8 cellular contexts compared by ENCODE assay signal in the genomic region with DNA sequence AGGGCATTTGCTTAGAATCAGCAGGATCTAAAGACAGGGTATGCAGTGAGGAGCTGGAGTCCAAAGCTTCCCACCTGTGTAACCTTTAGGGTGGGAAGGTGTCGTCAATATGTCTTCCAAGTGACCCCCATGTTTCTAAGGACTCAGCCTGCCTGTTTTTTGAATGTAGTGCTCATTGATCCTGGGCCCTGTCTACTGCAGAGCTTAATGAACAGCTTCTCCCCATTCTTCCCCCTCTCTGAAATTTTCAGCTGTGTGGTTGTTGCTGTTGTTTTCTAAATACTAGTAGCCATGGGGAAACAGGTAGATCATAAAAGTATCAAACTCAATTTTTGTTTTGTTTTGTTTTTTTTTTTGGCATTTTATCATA. TPM values are rescaled to one million over a fixed set of nuclear protein-coding genes. Genes with fewer than 3 reads are reported as not detected.
DNase-seq lines count a peak whose midpoint lies in the region; ATAC-seq, FAIRE-seq and TF ChIP-seq lines count a peak whose summit lies in the region.

No MANE protein-coding gene starts in this region.

- H3K36me3 ChIP-seq in iPS-20b (ENCODE audit: insufficient read depth, low read depth, low read length) (no peaks in the 10 kb centered on the region), skeletal muscle tissue (ENCODE audit: control insufficient read depth in 3 of 3, insufficient read depth in 3 of 3, low read length in 3 of 3) (no peaks in the 10 kb centered on the region)

- no peak for TF ChIP-seq CTCF in VCaP (conservative IDR thresholded peaks at IDR 0.05)

- FAIRE-seq in GM12891 (lab: Jason Lieb, UNC): no peak

- 0 out of 2 replicates have a peak overlapping the region, but pooled peaks have one; percentile 18 for H3K9ac ChIP-seq in iPS-20b (ENCODE audit: low read depth, low read length)
- H3K9ac ChIP-seq in skeletal muscle tissue (ENCODE audit: low read depth in 1 of 3, low read length in 3 of 3): peak overlapping the region; percentile 50 to 61 (median 54)

- no peak; the same call in 1 of the 2 replicates for TF ChIP-seq POLR2A in GM12891 (IDR thresholded peaks at IDR 0.05; ENCODE audit: low read depth, low read length)

- H3K9me3 ChIP-seq in iPS-20b (ENCODE audit: insufficient read depth, low read depth, low read length) (no peaks in the 10 kb centered on the region), skeletal muscle tissue (ENCODE audit: control insufficient read depth in 3 of 3, low read length in 3 of 3) (no peaks in the 10 kb centered on the region)

- H3K4me1 ChIP-seq in iPS-20b (ENCODE audit: insufficient read depth, low read length): peaks cover 49% of the 10 kb centered on the region
- peaks cover 22 to 46% (median 31%) of the 10 kb centered on the region in 3 donors for H3K4me1 ChIP-seq in skeletal muscle tissue (ENCODE audit: control insufficient read depth in 3 of 3, insufficient read depth in 3 of 3, low read length in 3 of 3)

- ATAC-seq in HG03439 (IDR thresholded peaks at IDR 0.05; ENCODE audit: unreplicated experiment): no peak

- H3K4me3 ChIP-seq in iPS-20b (ENCODE audit: low read length) (no peak overlapping the region), skeletal muscle tissue (ENCODE audit: low read length in 3 of 3) (peak overlapping the region in 1 of 3 donors; percentile 14)

- H3K27me3 ChIP-seq in iPS-20b (ENCODE audit: insufficient read depth, low read length) (no peaks in the 10 kb centered on the region), skeletal muscle tissue (ENCODE audit: control insufficient read depth in 3 of 3, insufficient read depth in 3 of 3, low read length in 3 of 3) (no peaks in the 10 kb centered on the region)

- DNase-seq in GM12891 (ENCODE audit: insufficient read length, low spot score) (no peak), activated gamma-delta T cell treated with Interleukin-2 at 50 U/mL for 16 hours (no peak), activated gamma-delta T cell (lab: John Stamatoyannopoulos, UW) (no peak), COLO829 (ENCODE audit: low spot score) (no peak)

- H3K27ac ChIP-seq in VCaP: peak overlapping the region; percentile 84
- no peak overlapping the region for H3K27ac ChIP-seq in iPS-20b (ENCODE audit: low read length)
- peak overlapping the region; percentile 70 for H3K27ac ChIP-seq in skeletal muscle tissue (ENCODE audit: low read depth, low read length)

TF ChIP-seq in GM12891, 5 proteins besides CTCF, POLR2A, EP300 and RAD21:
- TF ChIP-seq TAF1 (IDR thresholded peaks at IDR 0.05; ENCODE audit: low read depth, low read length) (no peak), PAX5 (IDR thresholded peaks at IDR 0.05; ENCODE audit: insufficient read depth, low read length, severe bottlenecking) (no peak), POLR2AphosphoS5 (IDR thresholded peaks at IDR 0.05; ENCODE audit: low read depth, low read length) (peak; percentile 58; the same call in 1 of the 2 replicates), SPI1 (IDR thresholded peaks at IDR 0.05; ENCODE audit: low read depth, low read length) (no peak)

RNA-seq across cellular contexts. Expression of a gene that starts 39.7 kb away (rescaled TPM):
- polyA plus RNA-seq in GM12891 (2012; ENCODE audit: low read depth, missing spikeins): 103 TPM
- total RNA-seq in skeletal muscle tissue: 76.7 TPM
